ENCODE assay signal across 29 cellular contexts in the genomic region with DNA sequence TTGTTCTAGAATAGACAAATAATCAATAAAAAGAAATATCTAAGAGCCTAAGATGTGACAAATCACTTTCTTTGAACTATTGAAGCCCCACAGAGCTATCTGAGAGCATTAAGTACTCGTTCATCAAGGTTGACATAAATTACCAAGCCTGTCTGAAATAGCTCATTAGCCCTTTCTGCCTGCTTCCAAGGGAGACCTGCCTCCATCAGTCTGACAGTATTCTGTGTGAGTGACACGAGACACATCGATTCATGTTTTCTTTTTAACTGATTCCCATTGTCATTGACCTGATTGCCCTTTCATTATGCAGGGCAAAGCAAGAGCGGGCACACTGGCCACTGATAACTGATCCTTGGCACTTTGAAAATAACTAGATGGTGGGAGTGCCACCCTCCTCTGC.
"Had no signal": no experiment of that assay in that cellular context is flagged by ENCODE, and none has a peak within 500 bp of the region (broad histone marks: within the 10 kb centered on the region; RNA-seq: fewer than 3 reads in every experiment).

No MANE protein-coding gene starts in this region.

- H3K36me3 ChIP-seq: colonic mucosa, esophagus muscularis mucosa, esophagus squamous epithelium, gastrocnemius medialis, gastroesophageal sphincter, heart left ventricle, heart right ventricle had no signal

- H3K4me3 ChIP-seq: colonic mucosa, coronary artery, dorsolateral prefrontal cortex, esophagus muscularis mucosa, esophagus squamous epithelium, gastrocnemius medialis, gastroesophageal sphincter, heart left ventricle, heart right ventricle had no signal

- H3K27me3 ChIP-seq: colonic mucosa, dorsolateral prefrontal cortex, esophagus muscularis mucosa, esophagus squamous epithelium, foreskin keratinocyte, gastrocnemius medialis, gastroesophageal sphincter, heart left ventricle, heart right ventricle had no signal

- H3K9me3 ChIP-seq: colonic mucosa, gastrocnemius medialis had no signal

- H3K4me3 Mint-ChIP-seq: dendritic cell treated with granulocyte-macrophage colony-stimulating factor and Interleukin-4, amounts not matched to agents 40 ng/mL and 50 ng/mL, for 4 days; effector memory CD8-positive, alpha-beta T cell; endodermal cell had no signal

- H3K27me3 Mint-ChIP-seq: dendritic cell treated with granulocyte-macrophage colony-stimulating factor and Interleukin-4, amounts not matched to agents 40 ng/mL and 50 ng/mL, for 4 days; effector memory CD8-positive, alpha-beta T cell had no signal

- H3K27ac ChIP-seq: colonic mucosa, coronary artery, dorsolateral prefrontal cortex, epithelial cell of prostate, esophagus muscularis mucosa, esophagus squamous epithelium, foreskin keratinocyte, gastrocnemius medialis, gastroesophageal sphincter, heart left ventricle, heart right ventricle had no signal

- FAIRE-seq: colon, endometrium, endothelial cell of umbilical vein, frontal cortex had no signal

- ATAC-seq: effector memory CD8-positive, alpha-beta T cell; esophagus mucosa; foreskin keratinocyte; gastrocnemius medialis; gastroesophageal sphincter; heart left ventricle; heart right ventricle had no signal

- H3K4me1 ChIP-seq: colonic mucosa, esophagus muscularis mucosa, esophagus squamous epithelium, foreskin keratinocyte, gastrocnemius medialis, gastroesophageal sphincter, heart left ventricle, heart right ventricle had no signal

- DNase-seq: colonic mucosa; cortex of kidney; dermis blood vessel endothelial cell; dorsolateral prefrontal cortex; effector CD4-positive, alpha-beta T cell; effector CD8-positive, alpha-beta T cell; effector memory CD4-positive, alpha-beta T cell; effector memory CD8-positive, alpha-beta T cell; endodermal cell; erythroblast; esophagus squamous epithelium; foreskin fibroblast; foreskin keratinocyte; foreskin melanocyte; gastrocnemius medialis; glutamatergic neuron; head of caudate nucleus; heart left ventricle; heart right ventricle had no signal

- H3K27ac Mint-ChIP-seq: dendritic cell treated with granulocyte-macrophage colony-stimulating factor and Interleukin-4, amounts not matched to agents 40 ng/mL and 50 ng/mL, for 4 days; effector memory CD8-positive, alpha-beta T cell; endodermal cell had no signal

- H3K4me1 Mint-ChIP-seq: endodermal cell had no signal
